ENCODE assay signal across 21 cellular contexts in the genomic region with DNA sequence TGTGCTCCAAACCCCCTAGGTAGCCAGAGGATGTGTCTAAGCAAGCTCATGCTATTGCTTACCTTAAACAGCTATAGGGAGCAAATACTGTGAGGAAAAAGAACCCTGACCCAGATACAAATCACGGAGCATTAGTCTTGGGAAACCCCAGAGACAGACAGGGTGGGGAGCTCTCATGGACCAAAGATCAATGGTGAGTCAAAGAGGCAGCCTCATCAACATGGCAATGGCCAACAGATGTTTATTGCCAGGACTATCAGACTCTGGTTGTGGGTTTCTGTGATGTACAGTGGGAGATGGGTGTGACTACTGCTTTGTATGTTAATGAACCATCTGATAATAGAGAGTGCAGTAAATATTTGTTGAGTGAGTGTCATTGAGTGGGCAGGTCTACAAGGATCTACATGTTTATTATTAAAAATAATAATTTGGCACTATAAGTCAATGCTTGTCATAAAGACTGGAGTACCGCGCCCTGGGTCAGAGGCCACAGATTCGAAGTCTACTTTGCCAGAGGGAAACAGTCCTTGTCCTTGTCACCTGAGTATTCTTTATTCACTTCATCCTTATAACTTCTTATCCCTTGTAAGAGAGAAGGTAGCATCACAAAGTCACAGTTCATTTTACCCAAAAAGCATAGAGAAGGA. TPM values are rescaled to one million over a fixed set of nuclear protein-coding genes. Genes with fewer than 3 reads are reported as not detected.
DNase-seq lines count a peak whose midpoint lies in the region; ATAC-seq and TF ChIP-seq lines count a peak whose summit lies in the region.
"Had no signal": no experiment of that assay in that cellular context is flagged by ENCODE, and none has a peak within 500 bp of the region (broad histone marks: within the 10 kb centered on the region; RNA-seq: fewer than 3 reads in every experiment).

No MANE protein-coding gene starts in this region.

- H3K27me3 ChIP-seq in RWPE2 (ENCODE audit: insufficient read depth, poor library complexity, severe bottlenecking): no peaks in the 10 kb centered on the region

- H3K9me3 ChIP-seq in RWPE2 (ENCODE audit: severe bottlenecking): no peaks in the 10 kb centered on the region

- no peaks in the 10 kb centered on the region for H3K4me1 Mint-ChIP-seq in T-cell
- H3K4me1 Mint-ChIP-seq: activated naive CD8-positive, alpha-beta T cell treated with anti-CD3 and anti-CD28 coated beads for 36 hours had no signal

- H3K4me1 ChIP-seq in RWPE2 (ENCODE audit: insufficient read depth, poor library complexity, severe bottlenecking): peaks cover 35% of the 10 kb centered on the region

- peak; percentile 55 for DNase-seq in HCEC 1CT
- DNase-seq in RWPE2 (ENCODE audit: low spot score): no peak
- peak; percentile 82 for DNase-seq in fibroblast of mammary gland (ENCODE audit: low read depth)
- DNase-seq in renal cortical epithelial cell (ENCODE audit: low read depth): peak; percentile 27
- no peak for DNase-seq in T-cell
- DNase-seq in CD1c-positive myeloid dendritic cell (ENCODE audit: extremely low spot score): no peak
- DNase-seq in activated T-cell treated with anti-CD3 and anti-CD28 coated beads for 4 hours: no peak
- no peak for DNase-seq in DMS53 treated with DMSO at 0.1 percent for 48 hours (lab: John Stamatoyannopoulos, UW; ENCODE audit: unreplicated experiment)
- DNase-seq: activated CD4-positive, alpha-beta T cell treated with anti-CD3 and anti-CD28 coated beads, Interleukin-2, amount 50 U/mL, for 1 hour; activated naive CD8-positive, alpha-beta T cell treated with anti-CD3 and anti-CD28 coated beads for 36 hours; CD4-positive, alpha-beta T cell; DMS153; effector memory CD4-positive, alpha-beta T cell; head of caudate nucleus; NCI-H1105; NCI-H2029; NCI-H226; stimulated activated CD4-positive, alpha-beta T cell treated with anti-CD3 and anti-CD28 coated beads, Interleukin-4, amount 100 ng/mL, for 24 hours; stimulated activated naive CD8-positive, alpha-beta T cell treated with anti-CD3 and anti-CD28 coated beads, Interleukin-15, Interleukin-2, amounts not matched to agents 100 U/mL and 50 U/mL, for 24 hours; WERI-Rb-1 had no signal

- POLR2A ChIA-PET in T-cell (lab: Charles Lee): no interaction called here

- ATAC-seq in RWPE2 (ENCODE audit: low read depth) (no peak), T-cell (replicated peaks in 1 of 4) (no peak)
- ATAC-seq: stimulated activated naive CD8-positive, alpha-beta T cell treated with anti-CD3 and anti-CD28 coated beads, Interleukin-15, Interleukin-2, amounts not matched to agents 100 U/mL and 50 U/mL, for 24 hours had no signal

- H3K4me3 ChIP-seq in RWPE2 (ENCODE audit: severe bottlenecking) (no peak overlapping the region), fibroblast of mammary gland (ENCODE audit: control insufficient read depth, low read depth, low read length) (no peak overlapping the region)

- H3K27ac Mint-ChIP-seq in T-cell: no peak overlapping the region
- H3K27ac Mint-ChIP-seq: activated naive CD8-positive, alpha-beta T cell treated with anti-CD3 and anti-CD28 coated beads for 36 hours; activated T-helper 2 cell treated with anti-CD3 and anti-CD28 coated beads, Interferon-gamma antibody, Interleukin-2, Interleukin-4, amounts not matched to agents 10 μg/mL and 5 μg/mL and 100 μg/mL, durations not matched to agents 14 hours and 24 hours and 36 hours; CD4-positive, alpha-beta T cell had no signal

- CTCF ChIA-PET in T-cell (lab: Charles Lee): interaction anchor here in 1 of 2 donors (0.6 kb wide), 1 partner anchor 95 kb away, joined by 3 read pairs; no protein-coding TSS in a partner anchor

- H3K27ac ChIP-seq in RWPE2 (ENCODE audit: poor library complexity, severe bottlenecking): peak overlapping the region; percentile 63
- H3K27ac ChIP-seq: WERI-Rb-1 had no signal

- H3K36me3 Mint-ChIP-seq in T-cell: no peaks in the 10 kb centered on the region
- H3K36me3 Mint-ChIP-seq: activated naive CD8-positive, alpha-beta T cell treated with anti-CD3 and anti-CD28 coated beads for 36 hours had no signal

- peaks cover 2 to 3% of the 10 kb centered on the region in 2 donors for H3K27me3 Mint-ChIP-seq in T-cell
- H3K27me3 Mint-ChIP-seq: CD4-positive, alpha-beta T cell had no signal

- H3K36me3 ChIP-seq in RWPE2 (ENCODE audit: low read depth): no peaks in the 10 kb centered on the region
- H3K36me3 ChIP-seq: WERI-Rb-1 had no signal

- no peak overlapping the region for H3K4me3 Mint-ChIP-seq in T-cell
- H3K4me3 Mint-ChIP-seq: activated naive CD8-positive, alpha-beta T cell treated with anti-CD3 and anti-CD28 coated beads for 36 hours; CD4-positive, alpha-beta T cell had no signal

- TF ChIP-seq CTCF in RWPE2 (IDR thresholded peaks at IDR 0.05; ENCODE audit: poor library complexity, severe bottlenecking) (no peak), fibroblast of mammary gland (conservative IDR thresholded peaks at IDR 0.05; ENCODE audit: control insufficient read depth, insufficient read depth, low read depth, low read length) (no peak)

- H3K9me3 Mint-ChIP-seq in T-cell: no peaks in the 10 kb centered on the region
- H3K9me3 Mint-ChIP-seq: activated naive CD8-positive, alpha-beta T cell treated with anti-CD3 and anti-CD28 coated beads for 36 hours; activated T-helper 2 cell treated with anti-CD3 and anti-CD28 coated beads, Interferon-gamma antibody, Interleukin-2, Interleukin-4, amounts not matched to agents 10 μg/mL and 5 μg/mL and 100 μg/mL, durations not matched to agents 14 hours and 24 hours and 36 hours; CD4-positive, alpha-beta T cell had no signal

RNA-seq across cellular contexts. Expression of gene RAI14, which starts 56.5 kb away (rescaled TPM):
- total RNA-seq in renal cortical epithelial cell (174 and 209 TPM in 2 replicates), T-cell (1 to 10 TPM in 2 of 5 donors, under 1 TPM in 3; 0.59 to 2.2 (median 0.96) TPM)

Comparison
In these comparisons a context has a peak if more than half of its experiments do, and no peak if none do; other contexts are left out.
1. DNase-seq: peak in HCEC 1CT (single experiment), fibroblast of mammary gland (single experiment) and renal cortical epithelial cell (single experiment); none in RWPE2 (single experiment), T-cell (0 of 34), CD1c-positive myeloid dendritic cell (single experiment), activated T-cell treated with anti-CD3 and anti-CD28 coated beads for 4 hours (single experiment) and DMS53 treated with DMSO at 0.1 percent for 48 hours (single experiment).
2. RNA of gene RAI14, which starts 56.5 kb away (total RNA-seq): 174 to 209 TPM in renal cortical epithelial cell; 0.59 to 2.2 TPM in T-cell; every median in the first group is over 10 times any median in the second.